Comparison of ENCODE assay signal across 8 cellular contexts in the genomic region with DNA sequence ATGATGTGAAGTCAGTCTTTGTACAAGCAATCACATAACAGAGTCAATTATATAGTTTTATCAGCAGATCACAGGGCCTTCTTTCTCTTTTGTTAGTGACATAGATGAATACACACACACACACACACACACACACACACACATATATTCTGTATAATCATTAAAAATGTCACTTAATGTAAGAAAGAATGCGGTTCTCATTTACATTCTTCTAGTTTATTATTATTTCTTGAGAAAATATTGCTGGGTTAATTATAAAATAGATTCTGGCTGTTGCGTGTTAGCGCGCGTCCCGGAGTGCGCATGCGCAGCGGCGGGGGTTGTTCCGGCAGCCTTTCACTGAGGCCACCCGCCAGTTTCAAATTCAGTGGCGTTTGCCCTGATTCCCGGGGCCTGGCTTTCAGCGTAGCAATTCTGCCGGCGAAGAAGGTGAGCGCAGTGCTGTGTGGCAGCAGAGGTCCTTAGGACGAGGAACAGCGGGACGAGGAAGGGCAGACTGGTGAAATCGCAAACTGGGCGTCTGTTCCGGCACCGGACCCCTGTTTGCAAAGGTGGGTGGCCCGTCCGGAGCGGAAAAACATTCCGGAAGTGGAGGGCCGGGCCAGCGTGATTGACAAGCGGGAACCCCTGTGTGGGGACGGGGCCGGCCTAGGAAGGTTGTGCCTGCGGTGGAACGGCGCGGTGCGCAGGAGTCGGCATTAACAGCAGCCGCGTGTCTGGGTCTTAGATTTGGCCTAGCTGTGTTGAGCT.
DNase-seq lines count a peak whose midpoint lies in the region; ATAC-seq, FAIRE-seq and TF ChIP-seq lines count a peak whose summit lies in the region.
"Not testable (repeated sequence)": the region's sequence is repeated elsewhere in the genome, so short reads cannot be mapped to it uniquely, and the experiment has no call there.

No MANE protein-coding gene starts in this region.

- DNase-seq in A549 (ENCODE audit: low read depth in 1 of 2, low spot score in 1 of 2) (peak; percentile 38 to 92), NCI-H526 (lab: John Stamatoyannopoulos, UW) (peak; percentile 55 to 71), islet precursor cell (peak; percentile 97), small intestine (peak; percentile 74)
- DNase-seq in activated CD4-positive, alpha-beta T cell treated with anti-CD3 and anti-CD28 coated beads for 36 hours: peak; percentile 89
- DNase-seq in central memory CD8-positive, alpha-beta T cell (ENCODE audit: low spot score in 2 of 2): peak; percentile 48 to 78

- H3K4me1 Mint-ChIP-seq in activated CD4-positive, alpha-beta T cell treated with anti-CD3 and anti-CD28 coated beads for 36 hours; central memory CD8-positive, alpha-beta T cell: not testable (repeated sequence)

- not testable (repeated sequence) for H3K27me3 ChIP-seq in small intestine (ENCODE audit: control insufficient read depth in 2 of 2, insufficient read depth in 2 of 2, low read length in 2 of 2)

- CTCF ChIA-PET in A549 (lab: Yijun Ruan, JAX); activated CD4-positive, alpha-beta T cell treated with anti-CD3 and anti-CD28 coated beads for 36 hours (lab: Charles Lee): not testable (repeated sequence)

- not testable (repeated sequence) for TF ChIP-seq CTCF in A549 (IDR thresholded peaks at IDR 0.05)

- TF ChIP-seq RAD21 in A549 (conservative IDR thresholded peaks at IDR 0.05 in 1 of 2, IDR thresholded peaks at IDR 0.05 in 1 of 2): not testable (repeated sequence)

- not testable (repeated sequence) for H3K36me3 Mint-ChIP-seq in activated CD4-positive, alpha-beta T cell treated with anti-CD3 and anti-CD28 coated beads for 36 hours (ENCODE audit: low read depth); central memory CD8-positive, alpha-beta T cell (ENCODE audit: insufficient read depth)

- peak overlapping the region; percentile 93 for H3K27ac Mint-ChIP-seq in activated CD4-positive, alpha-beta T cell treated with anti-CD3 and anti-CD28 coated beads for 36 hours
- peak overlapping the region; percentile 69 for H3K27ac Mint-ChIP-seq in central memory CD8-positive, alpha-beta T cell (ENCODE audit: low read depth)

- H3K4me2 ChIP-seq in A549: peak overlapping the region; percentile 84

- H3K4me1 ChIP-seq in A549; small intestine (ENCODE audit: control insufficient read depth in 2 of 2, insufficient read depth in 1 of 2, low read depth in 1 of 2, low read length in 1 of 2): not testable (repeated sequence)

- peak overlapping the region; percentile 50 for H3K4me3 ChIP-seq in A549
- H3K4me3 ChIP-seq in small intestine (ENCODE audit: low read depth in 1 of 2, low read length in 2 of 2): peak overlapping the region in 1 of 2 donors; percentile 53

- peak; percentile 47 for TF ChIP-seq POLR2A in A549 (IDR thresholded peaks at IDR 0.05; ENCODE audit: low read length)

- peak overlapping the region; percentile 90 for H3K4me3 Mint-ChIP-seq in activated CD4-positive, alpha-beta T cell treated with anti-CD3 and anti-CD28 coated beads for 36 hours
- peak overlapping the region; percentile 76 for H3K4me3 Mint-ChIP-seq in central memory CD8-positive, alpha-beta T cell

- H3K9me3 ChIP-seq in A549; small intestine (ENCODE audit: control insufficient read depth, low read depth): not testable (repeated sequence)

- POLR2A ChIA-PET in A549 (lab: Yijun Ruan, JAX); activated CD4-positive, alpha-beta T cell treated with anti-CD3 and anti-CD28 coated beads for 36 hours (lab: Charles Lee): not testable (repeated sequence)

- H3K27me3 Mint-ChIP-seq in activated CD4-positive, alpha-beta T cell treated with anti-CD3 and anti-CD28 coated beads for 36 hours: not testable (repeated sequence)
- H3K27me3 Mint-ChIP-seq in central memory CD8-positive, alpha-beta T cell: peaks cover 25% of the 10 kb centered on the region

- H3K27ac ChIP-seq in A549: peak overlapping the region; percentile 81 to 93
- not testable (repeated sequence) for H3K27ac ChIP-seq in small intestine (ENCODE audit: low read depth in 1 of 2, low read length in 1 of 2)

- ATAC-seq in A549 (peak; percentile 94 to 99), GM18868 (IDR thresholded peaks at IDR 0.05; ENCODE audit: unreplicated experiment) (peak; percentile 88), HG03521 (IDR thresholded peaks at IDR 0.05; ENCODE audit: unreplicated experiment) (peak; percentile 46)
- ATAC-seq in activated CD4-positive, alpha-beta T cell treated with anti-CD3 and anti-CD28 coated beads for 36 hours: peak; percentile 92
- ATAC-seq in central memory CD8-positive, alpha-beta T cell (replicated peaks; ENCODE audit: extremely low read depth, poor library complexity, severe bottlenecking): peak; percentile 54

- intact Hi-C loops in activated CD4-positive, alpha-beta T cell treated with anti-CD3 and anti-CD28 coated beads for 36 hours (cut with DNase I, micrococcal nuclease): loop anchor here (1.0 to 5.0 kb wide), 2 partner anchors 39 to 221 kb away; no protein-coding TSS in a partner anchor

- under 1% methylated on average over 39 of the region's 42 CpGs for WGBS in A549 (ENCODE audit: missing lambda C conversion rate)
- WGBS in small intestine, 3 donors: 0% methylated on average over 11 to 25 of the region's 42 CpGs

- not testable (repeated sequence) for FAIRE-seq in A549 (lab: Jason Lieb, UNC); small intestine (lab: Jason Lieb, UNC)

- not testable (repeated sequence) for H3K36me3 ChIP-seq in small intestine (ENCODE audit: control insufficient read depth in 2 of 2, insufficient read depth in 2 of 2, low read length in 2 of 2)

- H3K9me3 Mint-ChIP-seq in activated CD4-positive, alpha-beta T cell treated with anti-CD3 and anti-CD28 coated beads for 36 hours (ENCODE audit: low read depth); central memory CD8-positive, alpha-beta T cell: not testable (repeated sequence)

- not testable (repeated sequence) for TF ChIP-seq EP300 in A549 (IDR thresholded peaks at IDR 0.05)

TF ChIP-seq in A549, 52 proteins besides CTCF, POLR2A, EP300 and RAD21:
- TF ChIP-seq, protein P1, sequence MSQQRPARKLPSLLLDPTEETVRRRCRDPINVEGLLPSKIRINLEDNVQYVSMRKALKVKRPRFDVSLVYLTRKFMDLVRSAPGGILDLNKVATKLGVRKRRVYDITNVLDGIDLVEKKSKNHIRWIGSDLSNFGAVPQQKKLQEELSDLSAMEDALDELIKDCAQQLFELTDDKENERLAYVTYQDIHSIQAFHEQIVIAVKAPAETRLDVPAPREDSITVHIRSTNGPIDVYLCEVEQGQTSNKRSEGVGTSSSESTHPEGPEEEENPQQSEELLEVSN (IDR thresholded peaks at IDR 0.05; ENCODE audit: borderline replicate concordance, low read depth): peak; percentile 34; the same call in 1 of the 2 replicates
- peak; percentile 45 to 62; a peak in 4 of 5 replicates for TF ChIP-seq JUN (IDR thresholded peaks at IDR 0.05)
- TF ChIP-seq, protein P2, sequence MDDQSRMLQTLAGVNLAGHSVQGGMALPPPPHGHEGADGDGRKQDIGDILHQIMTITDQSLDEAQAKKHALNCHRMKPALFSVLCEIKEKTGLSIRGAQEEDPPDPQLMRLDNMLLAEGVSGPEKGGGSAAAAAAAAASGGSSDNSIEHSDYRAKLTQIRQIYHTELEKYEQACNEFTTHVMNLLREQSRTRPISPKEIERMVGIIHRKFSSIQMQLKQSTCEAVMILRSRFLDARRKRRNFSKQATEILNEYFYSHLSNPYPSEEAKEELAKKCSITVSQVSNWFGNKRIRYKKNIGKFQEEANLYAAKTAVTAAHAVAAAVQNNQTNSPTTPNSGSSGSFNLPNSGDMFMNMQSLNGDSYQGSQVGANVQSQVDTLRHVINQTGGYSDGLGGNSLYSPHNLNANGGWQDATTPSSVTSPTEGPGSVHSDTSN (IDR thresholded peaks at IDR 0.05): peak; percentile 56; the same call in 1 of the 2 replicates
- TF ChIP-seq, protein P3, sequence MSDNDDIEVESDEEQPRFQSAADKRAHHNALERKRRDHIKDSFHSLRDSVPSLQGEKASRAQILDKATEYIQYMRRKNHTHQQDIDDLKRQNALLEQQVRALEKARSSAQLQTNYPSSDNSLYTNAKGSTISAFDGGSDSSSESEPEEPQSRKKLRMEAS (IDR thresholded peaks at IDR 0.05): peak; percentile 71

Comparison
In these comparisons a context has a peak if more than half of its experiments do, and no peak if none do; other contexts are left out.
1. ATAC-seq: peak in every context shown above with its lines; median percentile 96 in A549; 92 in activated CD4-positive, alpha-beta T cell treated with anti-CD3 and anti-CD28 coated beads for 36 hours; 88 in GM18868; 54 in central memory CD8-positive, alpha-beta T cell; 46 in HG03521.